In genomic region chr20:653110-653589, GRCh38 we compare ENCODE assay signal across 8 cellular contexts.
DNase-seq lines count a peak whose midpoint lies in the region; ATAC-seq and TF ChIP-seq lines count a peak whose summit lies in the region.

Gene SRXN1 (minus strand): TSS chr20:653200. CDS start chr20:653185, 15 bp downstream.

- H3K4me3 ChIP-seq in RWPE2 (ENCODE audit: severe bottlenecking) (peak within 1 kb of the TSS; percentile 96), foreskin fibroblast (ENCODE audit: low read depth in 1 of 2, low read length in 2 of 2) (peak within 1 kb of the TSS; percentile 63 to 96), neuron (ENCODE audit: low read length) (peak within 1 kb of the TSS; percentile 69)

- H2AFZ ChIP-seq in neuron (ENCODE audit: low read depth, low read length) = peak within 1 kb of the TSS; percentile 84

- ATAC-seq in GM19455 (IDR thresholded peaks at IDR 0.05; ENCODE audit: unreplicated experiment) = peak; percentile 84
- ATAC-seq in RWPE2 (ENCODE audit: low read depth) = peak; percentile 91

- H3K36me3 ChIP-seq in RWPE2 (ENCODE audit: low read depth) (peaks cover 27% of the 10 kb centered on the region), neuron (ENCODE audit: insufficient read depth, low read length) (peaks cover 7% of the 10 kb centered on the region)

- peaks cover under 1% of the 10 kb centered on the region for H3K27me3 ChIP-seq in RWPE2 (ENCODE audit: insufficient read depth, poor library complexity, severe bottlenecking)
- peaks cover 11% of the 10 kb centered on the region for H3K27me3 ChIP-seq in neuron (ENCODE audit: insufficient read depth, low read length)

- H3K27ac ChIP-seq in RWPE2 (ENCODE audit: poor library complexity, severe bottlenecking) = peak within 1 kb of the TSS; percentile 32

- peak; percentile 88 for TF ChIP-seq CTCF in RWPE2 (IDR thresholded peaks at IDR 0.05; ENCODE audit: poor library complexity, severe bottlenecking)
- TF ChIP-seq CTCF in foreskin fibroblast (IDR thresholded peaks at IDR 0.05; ENCODE audit: low read depth, low read length) = peak; percentile 8

- peak; percentile 95 for DNase-seq in D341Med (ENCODE audit: low spot score)
- DNase-seq in HPDE6-E6E7 (ENCODE audit: extremely low spot score) = peak; percentile 98
- DNase-seq in RWPE2 (ENCODE audit: low spot score) = peak; percentile 94
- peak; percentile 66 for DNase-seq in activated gamma-delta T cell (lab: John Stamatoyannopoulos, UW)
- DNase-seq in foreskin fibroblast = peak; percentile 94 to 98
- DNase-seq in stromal cell of bone marrow (ENCODE audit: low read depth) = peak; percentile 87

- H3K4me1 ChIP-seq in RWPE2 (ENCODE audit: insufficient read depth, poor library complexity, severe bottlenecking) (no peaks in the 10 kb centered on the region), neuron (ENCODE audit: insufficient read depth, low read length) (peaks cover 11% of the 10 kb centered on the region)

- H3K9me3 ChIP-seq in RWPE2 (ENCODE audit: severe bottlenecking) (no peaks in the 10 kb centered on the region), neuron (ENCODE audit: low read length) (no peaks in the 10 kb centered on the region)

Comparison
In these comparisons a context has a peak if more than half of its experiments do, and no peak if none do; other contexts are left out.
1. Peak in every context shown above with its lines: DNase-seq, ATAC-seq, H3K4me3 ChIP-seq and H3K27ac ChIP-seq.